ENCODE assay signal across 8 cellular contexts in the genomic region with DNA sequence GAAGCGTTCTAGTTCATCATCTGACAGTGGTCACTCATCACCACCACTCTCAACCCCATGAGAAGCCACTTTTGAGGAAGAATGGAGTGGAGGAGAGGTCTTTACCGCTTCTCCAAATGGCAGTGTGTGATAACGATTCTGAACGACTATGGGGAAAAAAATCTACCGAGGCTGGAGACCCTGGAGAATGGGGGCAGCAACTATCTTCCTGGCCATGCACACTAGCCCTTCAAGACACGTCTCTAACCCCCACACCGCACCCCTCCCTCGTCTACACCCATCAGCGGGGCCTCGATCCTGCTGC. TPM values are rescaled to one million over a fixed set of nuclear protein-coding genes. Genes with fewer than 3 reads are reported as not detected.
DNase-seq lines count a peak whose midpoint lies in the region; ATAC-seq and TF ChIP-seq lines count a peak whose summit lies in the region.

No MANE protein-coding gene starts in this region.

- TF ChIP-seq CTCF in PC-3 (conservative IDR thresholded peaks at IDR 0.05; ENCODE audit: low read depth, low read length): no peak
- no peak for TF ChIP-seq CTCF in epithelial cell of esophagus (IDR thresholded peaks at IDR 0.05; ENCODE audit: insufficient read depth, low read depth, low read length, missing control alignments)
- no peak for TF ChIP-seq CTCF in nephron progenitor cell (IDR thresholded peaks at IDR 0.05)

- H3K9me2 ChIP-seq in PC-3 (replicated peaks; ENCODE audit: low read length): no peaks in the 10 kb centered on the region

- H3K9me3 ChIP-seq in PC-3 (ENCODE audit: low read length): no peaks in the 10 kb centered on the region

- H3K4me3 Mint-ChIP-seq in activated T-cell treated with anti-CD3 and anti-CD28 coated beads, Interleukin-2, amount 50 U/mL, for 24 hours: peak overlapping the region; percentile 92
- H3K4me3 Mint-ChIP-seq in nephron progenitor cell: peak overlapping the region; percentile 96

- H3K27ac Mint-ChIP-seq in activated T-cell treated with anti-CD3 and anti-CD28 coated beads, Interleukin-2, amount 50 U/mL, for 24 hours: peak overlapping the region; percentile 96
- peak overlapping the region; percentile 96 for H3K27ac Mint-ChIP-seq in nephron progenitor cell

- H3K27ac ChIP-seq in PC-3 (ENCODE audit: low read length): no peak overlapping the region

- peak overlapping the region; percentile 75 for H3K4me3 ChIP-seq in PC-3 (ENCODE audit: low read length)
- H3K4me3 ChIP-seq in epithelial cell of esophagus (ENCODE audit: low read length): peak overlapping the region; percentile 97

- peaks cover 8% of the 10 kb centered on the region; the same call in 1 of the 2 replicates for H3K4me1 ChIP-seq in PC-3 (ENCODE audit: insufficient read depth, low read length)

- BruUV-seq in PC-3 (replicated peaks; lab: Mats Ljungman, UMichigan): TSS peak; percentile 63

- H4K20me1 ChIP-seq in PC-3 (ENCODE audit: low read length): no peaks in the 10 kb centered on the region

- peaks cover 41% of the 10 kb centered on the region for H3K4me1 Mint-ChIP-seq in activated T-cell treated with anti-CD3 and anti-CD28 coated beads, Interleukin-2, amount 50 U/mL, for 24 hours (ENCODE audit: low read depth)
- H3K4me1 Mint-ChIP-seq in nephron progenitor cell: peaks cover 33% of the 10 kb centered on the region

- intact Hi-C loops in PC-3 (cut with micrococcal nuclease): loop anchor here (5.0 kb wide), 1 partner anchor 45 kb away; no protein-coding TSS in a partner anchor

- H3K27me3 ChIP-seq in PC-3 (ENCODE audit: low read length): no peaks in the 10 kb centered on the region

- peak; percentile 51 for ATAC-seq in PC-3

- no peaks in the 10 kb centered on the region for H3K27me3 Mint-ChIP-seq in activated T-cell treated with anti-CD3 and anti-CD28 coated beads, Interleukin-2, amount 50 U/mL, for 24 hours
- H3K27me3 Mint-ChIP-seq in nephron progenitor cell (ENCODE audit: low read depth, poor library complexity): peaks cover 3% of the 10 kb centered on the region

- CTCF ChIA-PET in PC-3 (lab: Charles Lee): no interaction called here

- H3K79me2 ChIP-seq in PC-3 (ENCODE audit: low read length): peaks cover 11% of the 10 kb centered on the region

- no peak for DNase-seq in activated T-cell treated with anti-CD3 and anti-CD28 coated beads, Interleukin-2, amount 50 U/mL, for 24 hours
- DNase-seq in activated T-cell treated with anti-CD3 and anti-CD28 coated beads, Interleukin-2, amount 50 U/mL, for 1 hour: no peak
- no peak for DNase-seq in PC-3
- DNase-seq in epithelial cell of esophagus (ENCODE audit: low read depth): no peak
- DNase-seq in nephron progenitor cell: no peak
- DNase-seq in NCI-H446 treated with DMSO at 0.1 percent for 48 hours (lab: John Stamatoyannopoulos, UW): no peak
- no peak for DNase-seq in DMS153 (lab: John Stamatoyannopoulos, UW)
- DNase-seq in NOMO-1 (lab: John Stamatoyannopoulos, UW; ENCODE audit: unreplicated experiment in 2 of 2): no peak

- H2AFZ ChIP-seq in PC-3 (ENCODE audit: low read length): peak overlapping the region; percentile 79

- H3K36me3 ChIP-seq in PC-3 (ENCODE audit: low read depth, low read length): peaks cover 4% of the 10 kb centered on the region; the same call in 1 of the 2 replicates

- POLR2A ChIA-PET in PC-3 (lab: Charles Lee; ENCODE audit: unreplicated experiment): no interaction called here

- no peaks in the 10 kb centered on the region for H3K9me3 Mint-ChIP-seq in activated T-cell treated with anti-CD3 and anti-CD28 coated beads, Interleukin-2, amount 50 U/mL, for 24 hours
- no peaks in the 10 kb centered on the region for H3K9me3 Mint-ChIP-seq in nephron progenitor cell

- peaks cover 49% of the 10 kb centered on the region for H3K36me3 Mint-ChIP-seq in activated T-cell treated with anti-CD3 and anti-CD28 coated beads, Interleukin-2, amount 50 U/mL, for 24 hours (ENCODE audit: low read depth)
- H3K36me3 Mint-ChIP-seq in nephron progenitor cell (ENCODE audit: low read depth): peaks cover 27% of the 10 kb centered on the region

- no peaks in the 10 kb centered on the region for H3F3A ChIP-seq in PC-3 (ENCODE audit: low read length, unreplicated experiment)

- peak overlapping the region; percentile 91 for H3K4me2 ChIP-seq in PC-3 (ENCODE audit: low read length)

- peak overlapping the region; percentile 69 for H3K9ac ChIP-seq in PC-3 (ENCODE audit: low read length)

RNA-seq across cellular contexts. Expression of a gene that starts 0.4 kb away (rescaled TPM):
- 17.0 and 23.8 TPM in 2 replicates for total RNA-seq in PC-3 (2014; rRNA removed)

RNA-seq across cellular contexts. Expression of a gene that starts 15.3 kb away (rescaled TPM):
- total RNA-seq in PC-3 (2014; rRNA removed): 0.77 TPM in 1 of 2 replicates, not detected in the other

RNA-seq across cellular contexts. Expression of a gene that starts 26.6 kb away (rescaled TPM):
- 19.6 and 22.3 TPM in 2 replicates for total RNA-seq in PC-3 (2014; rRNA removed)

RNA-seq across cellular contexts. Expression of a gene that starts 26.8 kb away (rescaled TPM):
- 2.3 and 4.3 TPM in 2 replicates for total RNA-seq in PC-3 (2014; rRNA removed)

RNA-seq across cellular contexts. Expression of a gene that starts 38.1 kb away (rescaled TPM):
- total RNA-seq in PC-3 (2014; rRNA removed): not detected in 2 replicates
